15 cellular contexts compared by ENCODE assay signal in genomic region chr12:132282950-132283771, GRCh38. TPM values are rescaled to one million over a fixed set of nuclear protein-coding genes. Genes with fewer than 3 reads are reported as not detected.
DNase-seq lines count a peak whose midpoint lies in the region; ATAC-seq and TF ChIP-seq lines count a peak whose summit lies in the region.
"Had no signal": no experiment of that assay in that cellular context is flagged by ENCODE, and none has a peak within 500 bp of the region (broad histone marks: within the 10 kb centered on the region; RNA-seq: fewer than 3 reads in every experiment).

No MANE protein-coding gene starts in this region.

- H3K36me3 ChIP-seq in Loucy (ENCODE audit: insufficient read depth, low read length) = no peaks in the 10 kb centered on the region
- H3K36me3 ChIP-seq: MG63, SJSA1, stomach had no signal

- H3K27ac Mint-ChIP-seq in activated naive CD4-positive, alpha-beta T cell treated with anti-CD3 and anti-CD28 coated beads, Interleukin-2, amount 50 U/mL, for 72 hours = no peak overlapping the region
- no peak overlapping the region for H3K27ac Mint-ChIP-seq in stimulated activated effector memory CD8-positive, alpha-beta T cell treated with anti-CD3 and anti-CD28 coated beads, Interleukin-12 subunit alpha, Interleukin-12 subunit beta, amount 100 ng/mL, for 72 hours
- H3K27ac Mint-ChIP-seq: activated B cell treated with CpG ODN at 0.5 μM for 24 hours had no signal

- H3K4me1 ChIP-seq in right cardiac atrium (ENCODE audit: control insufficient read depth, insufficient read depth, low read length) (no peaks in the 10 kb centered on the region), Loucy (ENCODE audit: insufficient read depth, low read length, poor library complexity, severe bottlenecking) (peaks cover 19% of the 10 kb centered on the region)
- H3K4me1 ChIP-seq: SJSA1 had no signal

- ATAC-seq in right cardiac atrium (no peak), left cardiac atrium (no peak), HG02970 (IDR thresholded peaks at IDR 0.05; ENCODE audit: low FRiP score, unreplicated experiment) (no peak), GM19452 (IDR thresholded peaks at IDR 0.05; ENCODE audit: unreplicated experiment) (no peak)
- peak; percentile 46 to 55 for ATAC-seq in activated naive CD4-positive, alpha-beta T cell treated with anti-CD3 and anti-CD28 coated beads, Interleukin-2, amount 50 U/mL, for 72 hours
- ATAC-seq in stimulated activated effector memory CD8-positive, alpha-beta T cell treated with anti-CD3 and anti-CD28 coated beads, Interleukin-12 subunit alpha, Interleukin-12 subunit beta, amount 100 ng/mL, for 72 hours = peak; percentile 20

- no peak for TF ChIP-seq CTCF in Loucy (conservative IDR thresholded peaks at IDR 0.05; ENCODE audit: low read length)

- WGBS in right cardiac atrium = 50% methylated on average over 39 of the region's 39 CpGs

- H3K4me3 ChIP-seq in right cardiac atrium (ENCODE audit: low read length) (no peak overlapping the region), Loucy (ENCODE audit: low read length, poor library complexity, severe bottlenecking) (peak overlapping the region; percentile 59)
- H3K4me3 ChIP-seq: MG63, SJSA1, stomach had no signal

- no peak overlapping the region for H3K27ac ChIP-seq in right cardiac atrium (ENCODE audit: low read length)
- H3K27ac ChIP-seq: SJSA1, stomach had no signal

- no peaks in the 10 kb centered on the region for H3K9me2 ChIP-seq in Loucy (replicated peaks; ENCODE audit: low read depth, low read length)

- no peaks in the 10 kb centered on the region for H3K9me3 Mint-ChIP-seq in activated naive CD4-positive, alpha-beta T cell treated with anti-CD3 and anti-CD28 coated beads, Interleukin-2, amount 50 U/mL, for 72 hours
- no peaks in the 10 kb centered on the region for H3K9me3 Mint-ChIP-seq in stimulated activated effector memory CD8-positive, alpha-beta T cell treated with anti-CD3 and anti-CD28 coated beads, Interleukin-12 subunit alpha, Interleukin-12 subunit beta, amount 100 ng/mL, for 72 hours
- H3K9me3 Mint-ChIP-seq: activated B cell treated with CpG ODN at 0.5 μM for 24 hours had no signal

- H3F3A ChIP-seq in Loucy (ENCODE audit: low read depth) = no peaks in the 10 kb centered on the region

- peak overlapping the region; percentile 63 for H3K4me2 ChIP-seq in Loucy (ENCODE audit: low read depth, low read length, poor library complexity, severe bottlenecking)

- DNase-seq in right cardiac atrium = peak in 2 of 3 donors; percentile 40 to 51
- DNase-seq in left cardiac atrium = no peak
- DNase-seq in activated naive CD4-positive, alpha-beta T cell treated with anti-CD3 and anti-CD28 coated beads, Interleukin-2, amount 50 U/mL, for 72 hours (ENCODE audit: low spot score in 2 of 2) = peak in 1 of 2 donors; percentile 26
- DNase-seq in stimulated activated effector memory CD8-positive, alpha-beta T cell treated with anti-CD3 and anti-CD28 coated beads, Interleukin-12 subunit alpha, Interleukin-12 subunit beta, amount 100 ng/mL, for 72 hours (ENCODE audit: low spot score in 2 of 2) = no peak
- DNase-seq in T-helper 9 cell = no peak
- DNase-seq: activated B cell treated with CpG ODN at 0.5 μM for 24 hours; MG63; stimulated activated CD4-positive, alpha-beta T cell treated with anti-CD3 and anti-CD28 coated beads, Interleukin-4, amount 100 ng/mL, for 1 hour; stomach had no signal

- H3K9ac ChIP-seq in Loucy (ENCODE audit: low read depth, low read length, poor library complexity, severe bottlenecking) = peak overlapping the region; percentile 40

- H3K9me3 ChIP-seq in right cardiac atrium (ENCODE audit: control insufficient read depth, low read length) = no peaks in the 10 kb centered on the region
- H3K9me3 ChIP-seq in Loucy (ENCODE audit: insufficient read depth, low read depth, low read length) = no peaks in the 10 kb centered on the region
- H3K9me3 ChIP-seq: MG63, SJSA1, stomach had no signal

- intact Hi-C loops in right cardiac atrium (cut with DNase I) (no loop called here), left cardiac atrium (cut with DNase I) (no loop called here)

- H3K4me3 Mint-ChIP-seq in stimulated activated effector memory CD8-positive, alpha-beta T cell treated with anti-CD3 and anti-CD28 coated beads, Interleukin-12 subunit alpha, Interleukin-12 subunit beta, amount 100 ng/mL, for 72 hours = no peak overlapping the region
- H3K4me3 Mint-ChIP-seq: activated B cell treated with CpG ODN at 0.5 μM for 24 hours had no signal

- no peak overlapping the region for H2AFZ ChIP-seq in Loucy (ENCODE audit: low read length)

- no peaks in the 10 kb centered on the region for H3K79me2 ChIP-seq in Loucy (ENCODE audit: insufficient read depth, low read length)

- no peaks in the 10 kb centered on the region for H4K20me1 ChIP-seq in Loucy (ENCODE audit: insufficient read depth, low read length, poor library complexity, severe bottlenecking)

- no peaks in the 10 kb centered on the region for H3K36me3 Mint-ChIP-seq in activated naive CD4-positive, alpha-beta T cell treated with anti-CD3 and anti-CD28 coated beads, Interleukin-2, amount 50 U/mL, for 72 hours
- H3K36me3 Mint-ChIP-seq in stimulated activated effector memory CD8-positive, alpha-beta T cell treated with anti-CD3 and anti-CD28 coated beads, Interleukin-12 subunit alpha, Interleukin-12 subunit beta, amount 100 ng/mL, for 72 hours = no peaks in the 10 kb centered on the region

- peaks cover 7% of the 10 kb centered on the region for H3K4me1 Mint-ChIP-seq in stimulated activated effector memory CD8-positive, alpha-beta T cell treated with anti-CD3 and anti-CD28 coated beads, Interleukin-12 subunit alpha, Interleukin-12 subunit beta, amount 100 ng/mL, for 72 hours

- no peaks in the 10 kb centered on the region for H3K27me3 ChIP-seq in right cardiac atrium (ENCODE audit: control insufficient read depth, insufficient read depth)
- H3K27me3 ChIP-seq in Loucy (ENCODE audit: insufficient read depth, low read length, poor library complexity, severe bottlenecking) = no peaks in the 10 kb centered on the region

RNA-seq across cellular contexts. Expression of gene GALNT9, which starts 46.2 kb away (rescaled TPM):
- total RNA-seq in right cardiac atrium (under 1 TPM in 2 of 4 donors, not detected in 2; 0.14 to 0.21 TPM), left cardiac atrium (1 to 10 TPM; 2.6 to 2.7 TPM)
- 0.05 TPM for polyA plus RNA-seq in right cardiac atrium
- under 1 TPM in 1 of 2 donors, not detected in 1; 0.41 TPM for total RNA-seq in activated naive CD4-positive, alpha-beta T cell treated with anti-CD3 and anti-CD28 coated beads, Interleukin-2, amount 50 U/mL, for 72 hours
- total RNA-seq: activated B cell treated with CpG ODN at 0.5 μM for 24 hours, bronchial epithelial cell, NCI-H460, SJSA1 had no signal

Comparison
In these comparisons a context has a peak if more than half of its experiments do, and no peak if none do; other contexts are left out.
1. DNase-seq: peak in right cardiac atrium (2 of 3); none in left cardiac atrium (single experiment), stimulated activated effector memory CD8-positive, alpha-beta T cell treated with anti-CD3 and anti-CD28 coated beads, Interleukin-12 subunit alpha, Interleukin-12 subunit beta, amount 100 ng/mL, for 72 hours (0 of 2) and T-helper 9 cell (single experiment).
2. ATAC-seq: peak in activated naive CD4-positive, alpha-beta T cell treated with anti-CD3 and anti-CD28 coated beads, Interleukin-2, amount 50 U/mL, for 72 hours (2 of 2) and stimulated activated effector memory CD8-positive, alpha-beta T cell treated with anti-CD3 and anti-CD28 coated beads, Interleukin-12 subunit alpha, Interleukin-12 subunit beta, amount 100 ng/mL, for 72 hours (single experiment); none in right cardiac atrium (0 of 2), left cardiac atrium (0 of 2), HG02970 (single experiment) and GM19452 (single experiment).